Comparison of ENCODE assay signal across 8 cellular contexts in genomic region chr5:129771058-129771838, GRCh38. TPM values are rescaled to one million over a fixed set of nuclear protein-coding genes. Genes with fewer than 3 reads are reported as not detected.
DNase-seq lines count a peak whose midpoint lies in the region; ATAC-seq, FAIRE-seq and TF ChIP-seq lines count a peak whose summit lies in the region.

No MANE protein-coding gene starts in this region.

- intact Hi-C loops in left colon (cut with DNase I, micrococcal nuclease) = loop anchor here in 1 of 2 donors (5.0 kb wide), 1 partner anchor 864 kb away; no protein-coding TSS in a partner anchor

- no peaks in the 10 kb centered on the region for H4K20me1 ChIP-seq in GM23338 (replicated peaks; ENCODE audit: insufficient read depth)

- no peak overlapping the region for H3K4me3 ChIP-seq in GM23338
- H3K4me3 ChIP-seq in bronchial epithelial cell (ENCODE audit: low read depth, low read length) = no peak overlapping the region

- H3K27me3 Mint-ChIP-seq in GM23338 (ENCODE audit: insufficient read depth, low read depth, poor library complexity) (no peaks in the 10 kb centered on the region), T-helper 17 cell (peaks cover 15% of the 10 kb centered on the region)

- H3K36me3 Mint-ChIP-seq in GM23338 (ENCODE audit: low read depth) = no peaks in the 10 kb centered on the region
- peaks cover 2% of the 10 kb centered on the region for H3K36me3 Mint-ChIP-seq in T-helper 17 cell (ENCODE audit: low read depth)

- H3K36me3 ChIP-seq in GM23338 (ENCODE audit: insufficient read depth) (no peaks in the 10 kb centered on the region), bronchial epithelial cell (ENCODE audit: control insufficient read depth, insufficient read depth, low read length) (no peaks in the 10 kb centered on the region)

- no peaks in the 10 kb centered on the region for H3K79me2 ChIP-seq in GM23338 (replicated peaks; ENCODE audit: insufficient read depth)

- H3K27me3 ChIP-seq in GM23338 (ENCODE audit: insufficient read depth) (no peaks in the 10 kb centered on the region), bronchial epithelial cell (ENCODE audit: control insufficient read depth, insufficient read depth, low read length) (no peaks in the 10 kb centered on the region)

- peak overlapping the region; percentile 39; the same call in 1 of the 2 replicates for H2AFZ ChIP-seq in GM23338

- H3F3A ChIP-seq in GM23338 (replicated peaks; ENCODE audit: low read depth) = no peaks in the 10 kb centered on the region

- DNase-seq in NCI-H524 (lab: John Stamatoyannopoulos, UW) = peak; percentile 9 to 52
- DNase-seq in NCI-H524 treated with DMSO at 0.1 percent for 48 hours (lab: John Stamatoyannopoulos, UW) = no peak
- DNase-seq in GM23338 (ENCODE audit: low spot score) = peak; percentile 86
- peak; percentile 57 for DNase-seq in LoVo (ENCODE audit: low spot score)
- DNase-seq in T-helper 17 cell = peak in 1 of 3 donors; percentile 31
- DNase-seq in bronchial epithelial cell (ENCODE audit: low read depth) = peak; percentile 57
- peak in 1 of 2 donors; percentile 50 for DNase-seq in left colon
- DNase-seq in stimulated activated CD8-positive, alpha-beta memory T cell treated with anti-CD3 and anti-CD28 coated beads, Interleukin-12 subunit alpha, Interleukin-12 subunit beta, amount 100 ng/mL, for 1 hour (ENCODE audit: low read depth) = peak; percentile 8

- H3K27ac Mint-ChIP-seq in GM23338 (no peak overlapping the region), T-helper 17 cell (no peak overlapping the region)

- H3K9me3 ChIP-seq in T-helper 17 cell (ENCODE audit: control insufficient read depth, low read length, poor library complexity, severe bottlenecking) = no peaks in the 10 kb centered on the region

- peak; percentile 58 for FAIRE-seq in bronchial epithelial cell (lab: Jason Lieb, UNC)

- H3K4me1 Mint-ChIP-seq in GM23338 (peaks cover 13% of the 10 kb centered on the region; the same call in 2 of the 3 replicates), T-helper 17 cell (peaks cover 4% of the 10 kb centered on the region)

- H3K9me2 ChIP-seq in GM23338 (ENCODE audit: insufficient read depth) = no peaks in the 10 kb centered on the region

- H3K9me3 Mint-ChIP-seq in GM23338 = no peaks in the 10 kb centered on the region

- TF ChIP-seq CTCF in GM23338 (conservative IDR thresholded peaks at IDR 0.05; ENCODE audit: low read depth in 2 of 2) (peak; percentile 97 to 98), bronchial epithelial cell (IDR thresholded peaks at IDR 0.05; ENCODE audit: insufficient read depth, low read length, severe bottlenecking) (peak; percentile 77)

- H3K4me1 ChIP-seq in GM23338 (ENCODE audit: insufficient read depth) = peaks cover 4% of the 10 kb centered on the region

- H3K4me3 Mint-ChIP-seq in GM23338 (no peak overlapping the region), T-helper 17 cell (no peak overlapping the region)

- no peak overlapping the region for H3K4me2 ChIP-seq in GM23338

- H3K27ac ChIP-seq in GM23338 (ENCODE audit: low read depth) = no peak overlapping the region

- ATAC-seq in GM23338 (peak; percentile 82), T-helper 17 cell (peak; percentile 54), left colon (peak; percentile 71)

TF ChIP-seq in GM23338, 12 proteins besides CTCF, POLR2A, EP300 and RAD21:
- TF ChIP-seq NANOG (IDR thresholded peaks at IDR 0.05; ENCODE audit: borderline replicate concordance) (no peak), POLR2AphosphoS5 (IDR thresholded peaks at IDR 0.05; ENCODE audit: low read depth) (no peak), JUNB (IDR thresholded peaks at IDR 0.05; ENCODE audit: unreplicated experiment) (no peak), CREB1 (CRISPR knock-in tag; IDR thresholded peaks at IDR 0.05; ENCODE audit: low read depth) (no peak)
- TF ChIP-seq, protein P1, sequence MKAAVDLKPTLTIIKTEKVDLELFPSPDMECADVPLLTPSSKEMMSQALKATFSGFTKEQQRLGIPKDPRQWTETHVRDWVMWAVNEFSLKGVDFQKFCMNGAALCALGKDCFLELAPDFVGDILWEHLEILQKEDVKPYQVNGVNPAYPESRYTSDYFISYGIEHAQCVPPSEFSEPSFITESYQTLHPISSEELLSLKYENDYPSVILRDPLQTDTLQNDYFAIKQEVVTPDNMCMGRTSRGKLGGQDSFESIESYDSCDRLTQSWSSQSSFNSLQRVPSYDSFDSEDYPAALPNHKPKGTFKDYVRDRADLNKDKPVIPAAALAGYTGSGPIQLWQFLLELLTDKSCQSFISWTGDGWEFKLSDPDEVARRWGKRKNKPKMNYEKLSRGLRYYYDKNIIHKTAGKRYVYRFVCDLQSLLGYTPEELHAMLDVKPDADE (IDR thresholded peaks at IDR 0.05) = no peak

RNA-seq across cellular contexts. Expression of gene MINAR2, which starts 23.4 kb away (rescaled TPM):
- total RNA-seq in GM23338 (2014; rRNA removed; shearing (Covaris generic)) = not detected in 2 replicates
- not detected in 2 replicates for polyA plus RNA-seq in GM23338 (2016; fragmentation: Nextera tagmentation; extraction: Ambion mirVana)
- not detected for total RNA-seq in T-helper 17 cell
- not detected in 2 replicates for total RNA-seq in bronchial epithelial cell
- not detected for total RNA-seq in left colon
